ENCODE assay signal across 21 cellular contexts in genomic region chr1:113538225-113538624, GRCh38.
DNase-seq lines count a peak whose midpoint lies in the region; ATAC-seq and TF ChIP-seq lines count a peak whose summit lies in the region.
"Had no signal": no experiment of that assay in that cellular context is flagged by ENCODE, and none has a peak within 500 bp of the region (broad histone marks: within the 10 kb centered on the region; RNA-seq: fewer than 3 reads in every experiment).

No MANE protein-coding gene starts in this region.

- H3K4me1 Mint-ChIP-seq in effector memory CD8-positive, alpha-beta T cell (ENCODE audit: low read depth in 2 of 2), result no peaks in the 10 kb centered on the region
- H3K4me1 Mint-ChIP-seq: stimulated activated memory B cell treated with anti-CD40 and anti-IgM and Interleukin-4, amounts not matched to agents 10 μg/mL and 1 μg/mL and 100 μg/mL, for 72 hours had no signal

- peaks cover 40% of the 10 kb centered on the region for H3K4me1 ChIP-seq in foreskin keratinocyte
- H3K4me1 ChIP-seq: prostate gland had no signal

- H3K4me3 Mint-ChIP-seq in effector memory CD8-positive, alpha-beta T cell, result no peak overlapping the region
- H3K4me3 Mint-ChIP-seq: activated CD4-positive, alpha-beta memory T cell treated with anti-CD3 and anti-CD28 coated beads for 36 hours; neural crest cell; stimulated activated memory B cell treated with anti-CD40 and anti-IgM and Interleukin-4, amounts not matched to agents 10 μg/mL and 1 μg/mL and 100 μg/mL, for 72 hours had no signal

- TF ChIP-seq CTCF in foreskin keratinocyte (conservative IDR thresholded peaks at IDR 0.05), result no peak

- H3K27me3 ChIP-seq in foreskin keratinocyte, result no peaks in the 10 kb centered on the region
- H3K27me3 ChIP-seq: suprapubic skin had no signal

- H3K27ac Mint-ChIP-seq in effector memory CD8-positive, alpha-beta T cell, result no peak overlapping the region
- H3K27ac Mint-ChIP-seq: activated CD4-positive, alpha-beta memory T cell treated with anti-CD3 and anti-CD28 coated beads for 36 hours; stimulated activated memory B cell treated with anti-CD40 and anti-IgM and Interleukin-4, amounts not matched to agents 10 μg/mL and 1 μg/mL and 100 μg/mL, for 72 hours had no signal

- ATAC-seq in foreskin keratinocyte (peak; percentile 59), HG02852 (IDR thresholded peaks at IDR 0.05; ENCODE audit: unreplicated experiment) (no peak), GM21381 (IDR thresholded peaks at IDR 0.05; ENCODE audit: unreplicated experiment) (no peak)
- no peak for ATAC-seq in effector memory CD8-positive, alpha-beta T cell (replicated peaks)
- ATAC-seq: K562; stimulated activated memory B cell treated with anti-CD40 and anti-IgM and Interleukin-4, amounts not matched to agents 10 μg/mL and 1 μg/mL and 100 μg/mL, for 72 hours had no signal

- peaks cover 1% of the 10 kb centered on the region for H3K36me3 Mint-ChIP-seq in effector memory CD8-positive, alpha-beta T cell (ENCODE audit: insufficient read depth)
- H3K36me3 Mint-ChIP-seq: activated CD4-positive, alpha-beta memory T cell treated with anti-CD3 and anti-CD28 coated beads for 36 hours; stimulated activated memory B cell treated with anti-CD40 and anti-IgM and Interleukin-4, amounts not matched to agents 10 μg/mL and 1 μg/mL and 100 μg/mL, for 72 hours had no signal

- DNase-seq in COLO829 (ENCODE audit: low spot score), result peak; percentile 22
- peak; percentile 61 for DNase-seq in NCI-H2227 treated with DMSO at 0.1 percent for 48 hours (lab: John Stamatoyannopoulos, UW)
- peak; percentile 42 for DNase-seq in astrocyte of the hippocampus (ENCODE audit: low read depth, low spot score)
- peak in 1 of 2 donors; percentile 64 for DNase-seq in foreskin keratinocyte
- DNase-seq in midbrain (lab: John Stamatoyannopoulos, UW), result no peak
- no peak for DNase-seq in effector memory CD8-positive, alpha-beta T cell
- DNase-seq: activated CD4-positive, alpha-beta memory T cell treated with anti-CD3 and anti-CD28 coated beads for 36 hours; activated CD4-positive, CD25-positive, alpha-beta regulatory T cell; activated effector memory CD4-positive, alpha-beta T cell treated with anti-CD3 and anti-CD28 coated beads, Interleukin-2, amount 50 U/mL, for 16 hours; C1 segment of cervical spinal cord; HCEC 1CT; islet precursor cell; NCI-H187 treated with DMSO at 0.1 percent for 48 hours; stimulated activated CD4-positive, alpha-beta T cell treated with anti-CD3 and anti-CD28 coated beads, Interleukin-2, amount 100 ng/mL, for 24 hours had no signal

- no peaks in the 10 kb centered on the region for H3K9me3 Mint-ChIP-seq in effector memory CD8-positive, alpha-beta T cell

- H3K27me3 Mint-ChIP-seq in effector memory CD8-positive, alpha-beta T cell, result peaks cover 8 to 18% of the 10 kb centered on the region in 2 donors
- H3K27me3 Mint-ChIP-seq: activated CD4-positive, alpha-beta memory T cell treated with anti-CD3 and anti-CD28 coated beads for 36 hours; stimulated activated memory B cell treated with anti-CD40 and anti-IgM and Interleukin-4, amounts not matched to agents 10 μg/mL and 1 μg/mL and 100 μg/mL, for 72 hours had no signal

- peak overlapping the region; percentile 40 for H3K27ac ChIP-seq in foreskin keratinocyte
- H3K27ac ChIP-seq: prostate gland, suprapubic skin had no signal

Comparison
In these comparisons a context has a peak if more than half of its experiments do, and no peak if none do; other contexts are left out.
1. DNase-seq: peak in COLO829 (single experiment), NCI-H2227 treated with DMSO at 0.1 percent for 48 hours (single experiment) and astrocyte of the hippocampus (single experiment); none in midbrain (single experiment) and effector memory CD8-positive, alpha-beta T cell (0 of 3).